Comparison of ENCODE assay signal across 9 cellular contexts in the genomic region with DNA sequence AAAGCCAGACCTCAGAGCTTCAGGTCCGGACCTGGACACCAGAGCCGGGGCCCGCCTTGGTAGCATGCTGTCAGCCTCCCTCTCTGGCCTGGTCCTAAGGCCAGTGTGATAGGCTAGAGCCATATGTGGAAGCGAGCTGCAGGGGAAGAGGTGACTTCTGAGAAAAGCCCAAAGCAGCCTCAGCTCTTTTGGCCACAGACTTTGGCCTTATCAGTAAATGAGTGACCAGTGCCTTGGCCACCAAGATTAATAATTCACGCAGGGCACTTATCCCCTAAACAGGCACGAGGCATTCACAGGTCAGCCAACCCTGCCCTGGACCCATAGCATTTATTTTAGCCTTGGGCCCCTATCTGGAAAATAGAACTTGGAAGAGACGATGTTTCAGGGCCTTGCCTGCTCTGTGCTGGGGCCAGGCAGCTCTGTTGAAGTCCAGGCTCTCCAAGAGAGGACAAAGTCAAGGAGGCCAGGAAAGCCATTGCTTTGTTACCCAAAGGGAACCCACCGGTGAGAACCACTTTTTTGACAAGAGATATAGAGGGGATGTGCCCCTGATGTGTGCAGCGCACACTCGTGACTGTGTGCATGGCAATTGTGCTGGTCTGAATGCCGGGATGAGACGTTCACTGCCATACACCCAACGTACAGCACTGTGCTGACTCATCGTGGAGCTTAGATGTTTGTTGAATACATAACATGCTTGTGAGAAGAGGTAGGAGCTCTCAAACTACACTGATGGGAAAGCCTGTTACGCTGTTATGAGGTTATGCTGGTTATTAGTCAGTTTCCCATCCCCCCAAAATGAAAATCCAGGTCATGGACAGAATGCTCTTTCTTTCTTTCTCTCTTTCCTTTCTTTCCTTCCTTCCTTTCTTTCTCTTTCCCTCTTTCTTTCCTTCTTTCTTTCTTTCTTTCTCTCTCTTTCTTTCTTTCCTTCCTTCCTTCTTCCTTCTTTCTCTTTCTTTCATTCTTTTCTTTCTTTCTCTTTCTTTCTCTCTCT. TPM values are rescaled to one million over a fixed set of nuclear protein-coding genes. Genes with fewer than 3 reads are reported as not detected.
A peak's percentile ranks its signal among the peaks of the same experiment; 100 is the strongest.
DNase-seq lines count a peak whose midpoint lies in the region; ATAC-seq and TF ChIP-seq lines count a peak whose summit lies in the region.
"Had no signal": no experiment of that assay in that cellular context is flagged by ENCODE, and none has a peak within 500 bp of the region (broad histone marks: within the 10 kb centered on the region; RNA-seq: fewer than 3 reads in every experiment).

No MANE protein-coding gene starts in this region.

- CTCF ChIA-PET in MCF 10A (lab: Yijun Ruan, JAX) = interaction anchor here (0.7 to 5.1 kb wide), 5 partner anchors 10 to 307 kb away, joined by 3 to 61 read pairs (median 5); no protein-coding TSS in a partner anchor

- POLR2A ChIA-PET in MCF 10A (lab: Yijun Ruan, JAX) = interaction anchor here (0.8 to 2.5 kb wide), 6 partner anchors 8 to 48 kb away, joined by 3 to 23 read pairs (median 4); a partner anchor contains a TSS

- peak; percentile 54 for ATAC-seq in stimulated activated memory B cell treated with anti-CD40 and anti-IgM and Interleukin-4, amounts not matched to agents 10 μg/mL and 1 μg/mL and 100 μg/mL, for 72 hours
- ATAC-seq in HG03469 (IDR thresholded peaks at IDR 0.05; ENCODE audit: unreplicated experiment) = no peak

- H3K9me3 ChIP-seq in breast epithelium (no peaks in the 10 kb centered on the region), HAP-1 (no peaks in the 10 kb centered on the region)

- in situ Hi-C loops in brain microvascular endothelial cell (cut with HindIII; ENCODE audit: low pct_ligation_motif_present, low sequenced_read_pairs) (no loop called here), HAP-1 (cut with MboI; ENCODE audit: low sequenced_read_pairs) (no loop called here)

- TF ChIP-seq CTCF in MCF 10A (IDR thresholded peaks at IDR 0.05; ENCODE audit: unreplicated experiment) (no peak), breast epithelium (IDR thresholded peaks at IDR 0.05) (no peak), brain microvascular endothelial cell (IDR thresholded peaks at IDR 0.05; ENCODE audit: low read depth, low read length, missing control alignments) (no peak)

- no peak overlapping the region for H3K4me3 Mint-ChIP-seq in MCF 10A (ENCODE audit: unreplicated experiment)
- H3K4me3 Mint-ChIP-seq in stimulated activated memory B cell treated with anti-CD40 and anti-IgM and Interleukin-4, amounts not matched to agents 10 μg/mL and 1 μg/mL and 100 μg/mL, for 72 hours = no peak overlapping the region

- H3K36me3 ChIP-seq in breast epithelium = no peaks in the 10 kb centered on the region
- no peaks in the 10 kb centered on the region for H3K36me3 ChIP-seq in brain microvascular endothelial cell (replicated peaks)
- no peaks in the 10 kb centered on the region for H3K36me3 ChIP-seq in HAP-1 (replicated peaks)

- DNase-seq in MCF 10A (ENCODE audit: unreplicated experiment) = peak; percentile 75
- no peak for DNase-seq in breast epithelium (ENCODE audit: low spot score in 2 of 2)
- peak; percentile 78 for DNase-seq in HuH-7.5 (ENCODE audit: low spot score)
- peak; percentile 95 for DNase-seq in brain microvascular endothelial cell
- DNase-seq in HAP-1 (ENCODE audit: low spot score in 2 of 2) = no peak
- DNase-seq in T-helper 9 cell = no peak

- intact Hi-C loops in MCF 10A (cut with micrococcal nuclease) (no loop called here), breast epithelium (cut with DNase I; ENCODE audit: low total_unique reads) (no loop called here)

- no TSS peak for BruUV-seq in MCF 10A (replicated peaks; lab: Mats Ljungman, UMichigan)

- peaks cover 15% of the 10 kb centered on the region for H3K4me1 Mint-ChIP-seq in MCF 10A (ENCODE audit: insufficient read depth, unreplicated experiment)
- peaks cover 8% of the 10 kb centered on the region for H3K4me1 Mint-ChIP-seq in stimulated activated memory B cell treated with anti-CD40 and anti-IgM and Interleukin-4, amounts not matched to agents 10 μg/mL and 1 μg/mL and 100 μg/mL, for 72 hours

- H3K27ac ChIP-seq in breast epithelium = no peak overlapping the region
- peak overlapping the region; percentile 52 for H3K27ac ChIP-seq in brain microvascular endothelial cell

- no peaks in the 10 kb centered on the region for H3K36me3 Mint-ChIP-seq in MCF 10A (ENCODE audit: insufficient read depth, unreplicated experiment)
- H3K36me3 Mint-ChIP-seq in stimulated activated memory B cell treated with anti-CD40 and anti-IgM and Interleukin-4, amounts not matched to agents 10 μg/mL and 1 μg/mL and 100 μg/mL, for 72 hours = no peaks in the 10 kb centered on the region
- H3K36me3 Mint-ChIP-seq: natural killer cell treated with Interleukin-12 subunit alpha and Interleukin-12 subunit beta and Interleukin-15 and Interleukin-18, amount 100 ng/mL, for 72 hours had no signal

- H3K27me3 Mint-ChIP-seq in MCF 10A (ENCODE audit: insufficient read depth, unreplicated experiment) = peaks cover 16% of the 10 kb centered on the region
- peaks cover 20% of the 10 kb centered on the region for H3K27me3 Mint-ChIP-seq in stimulated activated memory B cell treated with anti-CD40 and anti-IgM and Interleukin-4, amounts not matched to agents 10 μg/mL and 1 μg/mL and 100 μg/mL, for 72 hours

- H3K27me3 ChIP-seq in breast epithelium = no peaks in the 10 kb centered on the region
- no peaks in the 10 kb centered on the region for H3K27me3 ChIP-seq in brain microvascular endothelial cell (replicated peaks)
- peaks cover 2% of the 10 kb centered on the region; the same call in 1 of the 2 replicates for H3K27me3 ChIP-seq in HAP-1 (ENCODE audit: low read depth)

- H3K27ac Mint-ChIP-seq in MCF 10A (ENCODE audit: low read depth, unreplicated experiment) = no peak overlapping the region
- H3K27ac Mint-ChIP-seq in stimulated activated memory B cell treated with anti-CD40 and anti-IgM and Interleukin-4, amounts not matched to agents 10 μg/mL and 1 μg/mL and 100 μg/mL, for 72 hours = no peak overlapping the region

- H3K4me1 ChIP-seq in breast epithelium (no peaks in the 10 kb centered on the region), HAP-1 (no peaks in the 10 kb centered on the region)

- no peaks in the 10 kb centered on the region for H3K9me3 Mint-ChIP-seq in MCF 10A (ENCODE audit: unreplicated experiment)
- H3K9me3 Mint-ChIP-seq in stimulated activated memory B cell treated with anti-CD40 and anti-IgM and Interleukin-4, amounts not matched to agents 10 μg/mL and 1 μg/mL and 100 μg/mL, for 72 hours = no peaks in the 10 kb centered on the region
- H3K9me3 Mint-ChIP-seq: natural killer cell treated with Interleukin-12 subunit alpha and Interleukin-12 subunit beta and Interleukin-15 and Interleukin-18, amount 100 ng/mL, for 72 hours had no signal

- no peak for TF ChIP-seq POLR2A in breast epithelium (IDR thresholded peaks at IDR 0.05)

- no peak overlapping the region for H3K4me3 ChIP-seq in breast epithelium
- no peak overlapping the region for H3K4me3 ChIP-seq in brain microvascular endothelial cell (ENCODE audit: low read depth, low read length)
- no peak overlapping the region for H3K4me3 ChIP-seq in HAP-1

RNA-seq across cellular contexts. Expression of a gene that starts 5.0 kb away (rescaled TPM):
- total RNA-seq in MCF 10A (2022) (not detected in 2 replicates), breast epithelium (not detected)
- total RNA-seq: natural killer cell treated with Interleukin-12 subunit alpha and Interleukin-12 subunit beta and Interleukin-15 and Interleukin-18, amount 100 ng/mL, for 72 hours had no signal

RNA-seq across cellular contexts. Expression of a gene that starts 21.3 kb away (rescaled TPM):
- total RNA-seq in MCF 10A (2022) = not detected in 2 replicates
- not detected for total RNA-seq in breast epithelium
- total RNA-seq: natural killer cell treated with Interleukin-12 subunit alpha and Interleukin-12 subunit beta and Interleukin-15 and Interleukin-18, amount 100 ng/mL, for 72 hours had no signal

RNA-seq across cellular contexts. Expression of a gene that starts 21.5 kb away (rescaled TPM):
- total RNA-seq in MCF 10A (2022) (7.8 and 12.6 TPM in 2 replicates), breast epithelium (10 to 100 TPM in 2 of 3 donors, 1 to 10 TPM in 1; 9.0 to 16.4 (median 11.3) TPM)

RNA-seq across cellular contexts. Expression of a gene that starts 27.7 kb away (rescaled TPM):
- total RNA-seq in MCF 10A (2022) (221 and 279 TPM in 2 replicates), breast epithelium (100 to 1,000 TPM; 139 to 188 (median 170) TPM)

RNA-seq across cellular contexts. Expression of a gene that starts 30.2 kb away (rescaled TPM):
- total RNA-seq in MCF 10A (2022) (13.6 and 16.5 TPM in 2 replicates), breast epithelium (1 to 10 TPM in 2 of 3 donors, under 1 TPM in 1; 0.64 to 2.9 (median 2.6) TPM)

Comparison
In these comparisons a context has a peak if more than half of its experiments do, and no peak if none do; other contexts are left out.
1. DNase-seq: peak in MCF 10A (single experiment), HuH-7.5 (single experiment) and brain microvascular endothelial cell (single experiment); none in breast epithelium (0 of 2), HAP-1 (0 of 2) and T-helper 9 cell (single experiment).